Comparison of ENCODE assay signal across 10 cellular contexts in the genomic region with DNA sequence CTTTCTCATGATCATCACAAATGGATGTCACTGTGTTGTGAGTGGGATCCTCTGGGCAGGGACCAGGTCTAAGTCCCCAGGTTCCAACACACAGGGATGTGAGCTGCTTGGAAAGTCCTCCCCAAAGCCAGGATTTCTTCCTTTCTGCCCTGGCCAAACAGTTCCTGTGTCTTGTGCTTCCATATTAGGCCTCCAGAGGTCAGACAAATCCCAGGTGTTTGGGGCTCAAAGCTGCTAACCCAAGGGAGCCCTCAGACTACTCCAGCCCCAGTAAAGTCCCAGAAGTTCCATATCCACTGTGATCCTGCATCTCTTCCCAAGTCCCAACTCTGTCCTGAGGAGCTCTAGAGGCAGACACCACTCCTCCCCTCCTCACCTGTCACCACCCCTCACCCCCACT. TPM values are rescaled to one million over a fixed set of nuclear protein-coding genes. Genes with fewer than 3 reads are reported as not detected.
DNase-seq lines count a peak whose midpoint lies in the region; ATAC-seq, FAIRE-seq and TF ChIP-seq lines count a peak whose summit lies in the region.
"Had no signal": no experiment of that assay in that cellular context is flagged by ENCODE, and none has a peak within 500 bp of the region (broad histone marks: within the 10 kb centered on the region; RNA-seq: fewer than 3 reads in every experiment).

No MANE protein-coding gene starts in this region.

- H3K4me1 ChIP-seq in left ventricle myocardium inferior (no peaks in the 10 kb centered on the region), right atrium auricular region (no peaks in the 10 kb centered on the region), OCI-LY1 (ENCODE audit: insufficient read depth, low read length, severe bottlenecking) (no peaks in the 10 kb centered on the region)

- H2AFZ ChIP-seq in OCI-LY1 (ENCODE audit: low read length) = no peak overlapping the region

- H3K36me3 Mint-ChIP-seq in T-cell = peaks cover 38% of the 10 kb centered on the region

- no peaks in the 10 kb centered on the region for H3K27me3 Mint-ChIP-seq in T-cell
- H3K27me3 Mint-ChIP-seq: CD4-positive, alpha-beta memory T cell had no signal

- DNase-seq in left ventricle myocardium inferior (no peak), right atrium auricular region (ENCODE audit: low spot score) (no peak), urothelium cell line (ENCODE audit: low spot score) (peak; percentile 40), T-cell (no peak), SIG-M5 (lab: John Stamatoyannopoulos, UW) (no peak)
- DNase-seq: CD4-positive, alpha-beta memory T cell; stimulated activated CD4-positive, alpha-beta T cell treated with anti-CD3 and anti-CD28 coated beads, Interleukin-12 subunit alpha, Interleukin-12 subunit beta, amount 100 ng/mL, for 4 hours had no signal

- no peaks in the 10 kb centered on the region for H3K4me1 Mint-ChIP-seq in T-cell
- H3K4me1 Mint-ChIP-seq: CD4-positive, alpha-beta memory T cell had no signal

- H3K27ac ChIP-seq in left ventricle myocardium inferior (replicated peaks) = no peak overlapping the region
- H3K27ac ChIP-seq in right atrium auricular region = no peak overlapping the region
- no peak overlapping the region for H3K27ac ChIP-seq in OCI-LY1 (ENCODE audit: low read depth, low read length, poor library complexity, severe bottlenecking)

- no peaks in the 10 kb centered on the region for H3K36me3 ChIP-seq in left ventricle myocardium inferior
- no peaks in the 10 kb centered on the region for H3K36me3 ChIP-seq in right atrium auricular region
- peaks cover 95% of the 10 kb centered on the region for H3K36me3 ChIP-seq in OCI-LY1 (ENCODE audit: insufficient read depth, low read length)

- H3K4me2 ChIP-seq in OCI-LY1 (ENCODE audit: low read length) = no peak overlapping the region

- H3K9me3 Mint-ChIP-seq in T-cell = no peaks in the 10 kb centered on the region
- H3K9me3 Mint-ChIP-seq: CD4-positive, alpha-beta memory T cell had no signal

- H3K4me3 Mint-ChIP-seq in T-cell = no peak overlapping the region
- H3K4me3 Mint-ChIP-seq: CD4-positive, alpha-beta memory T cell had no signal

- FAIRE-seq in urothelium cell line (lab: Jason Lieb, UNC) = no peak

- H3K9me3 ChIP-seq in left ventricle myocardium inferior (replicated peaks) = no peaks in the 10 kb centered on the region
- H3K9me3 ChIP-seq in right atrium auricular region = no peaks in the 10 kb centered on the region
- no peaks in the 10 kb centered on the region for H3K9me3 ChIP-seq in OCI-LY1 (ENCODE audit: low read length)

- H3K4me3 ChIP-seq in left ventricle myocardium inferior (no peak overlapping the region), right atrium auricular region (no peak overlapping the region), OCI-LY1 (ENCODE audit: low read depth, low read length, poor library complexity, severe bottlenecking) (no peak overlapping the region)

- H3K79me2 ChIP-seq in OCI-LY1 (ENCODE audit: insufficient read depth, low read length) = no peaks in the 10 kb centered on the region

- no peak overlapping the region for H3K9ac ChIP-seq in OCI-LY1 (ENCODE audit: low read length)

- no peaks in the 10 kb centered on the region for H3K9me2 ChIP-seq in OCI-LY1 (ENCODE audit: low read depth, low read length)

- H4K20me1 ChIP-seq in OCI-LY1 (ENCODE audit: insufficient read depth, low read length) = no peaks in the 10 kb centered on the region

- TF ChIP-seq CTCF in left ventricle myocardium inferior (IDR thresholded peaks at IDR 0.05; ENCODE audit: borderline replicate concordance) (peak; percentile 18), right atrium auricular region (IDR thresholded peaks at IDR 0.05) (no peak), OCI-LY1 (IDR thresholded peaks at IDR 0.05; ENCODE audit: low read length) (0 out of 2 replicates have a peak, but pooled peaks have one; percentile 13)

- POLR2A ChIA-PET in T-cell (lab: Charles Lee) = no interaction called here

- CTCF ChIA-PET in T-cell (lab: Charles Lee) = no interaction called here

- intact Hi-C loops in left ventricle myocardium inferior (cut with micrococcal nuclease) = no loop called here

- no peaks in the 10 kb centered on the region for H3F3A ChIP-seq in OCI-LY1 (ENCODE audit: insufficient read depth, low read length)

- no peak overlapping the region for H3K27ac Mint-ChIP-seq in T-cell

- H3K27me3 ChIP-seq in left ventricle myocardium inferior (ENCODE audit: low read depth) (no peaks in the 10 kb centered on the region), right atrium auricular region (no peaks in the 10 kb centered on the region), OCI-LY1 (ENCODE audit: insufficient read depth, low read length) (no peaks in the 10 kb centered on the region)

- ATAC-seq in esophagus mucosa = peak; percentile 54
- no peak for ATAC-seq in T-cell (replicated peaks in 1 of 4)
- no peak for ATAC-seq in HG03039 (IDR thresholded peaks at IDR 0.05; ENCODE audit: unreplicated experiment)

RNA-seq across cellular contexts. Expression of a gene that starts 27.7 kb away (rescaled TPM):
- total RNA-seq in left ventricle myocardium inferior = 29.5 TPM
- 10 to 100 TPM; 21.9 to 22.1 TPM for total RNA-seq in right atrium auricular region
- 30.0 TPM for total RNA-seq in esophagus mucosa
- total RNA-seq in T-cell = 10 to 100 TPM; 43.7 to 51.9 (median 51.3) TPM

RNA-seq across cellular contexts. Expression of a gene that starts 45.6 kb away (rescaled TPM):
- total RNA-seq in left ventricle myocardium inferior = 61.1 TPM
- total RNA-seq in right atrium auricular region = 10 to 100 TPM; 36.8 to 38.2 TPM
- 28.0 TPM for total RNA-seq in esophagus mucosa
- total RNA-seq in T-cell = 10 to 100 TPM; 41.4 to 71.3 (median 69.3) TPM

Comparison
In these comparisons a context has a peak if more than half of its experiments do, and no peak if none do; other contexts are left out.
1. CTCF ChIP-seq: peak in left ventricle myocardium inferior (single experiment) and OCI-LY1 (single experiment); none in right atrium auricular region (0 of 2).